ENCODE assay signal across 15 cellular contexts in genomic region chr11:117663826-117664225, GRCh38.
DNase-seq lines count a peak whose midpoint lies in the region.
"Had no signal": no experiment of that assay in that cellular context is flagged by ENCODE, and none has a peak within 500 bp of the region (broad histone marks: within the 10 kb centered on the region; RNA-seq: fewer than 3 reads in every experiment).

No MANE protein-coding gene starts in this region.

- no peak overlapping the region for H3K4me3 Mint-ChIP-seq in activated T-cell treated with anti-CD3 and anti-CD28 coated beads, Interleukin-2, amount 50 U/mL, for 24 hours
- H3K4me3 Mint-ChIP-seq: activated naive CD8-positive, alpha-beta T cell had no signal

- H3K36me3 Mint-ChIP-seq in activated T-cell treated with anti-CD3 and anti-CD28 coated beads, Interleukin-2, amount 50 U/mL, for 24 hours (ENCODE audit: low read depth): no peaks in the 10 kb centered on the region
- H3K36me3 Mint-ChIP-seq: activated naive CD8-positive, alpha-beta T cell had no signal

- H3K9me3 Mint-ChIP-seq in activated T-cell treated with anti-CD3 and anti-CD28 coated beads, Interleukin-2, amount 50 U/mL, for 24 hours: no peaks in the 10 kb centered on the region

- DNase-seq in C1 segment of cervical spinal cord (lab: John Stamatoyannopoulos, UW) (peak in 8 of 14 donors; percentile 51 to 66 (median 59)), NCI-H2227 treated with DMSO at 0.1 percent for 48 hours (lab: John Stamatoyannopoulos, UW) (peak; percentile 16), globus pallidus (ENCODE audit: low spot score) (peak; percentile 77), occipital lobe (lab: John Stamatoyannopoulos, UW) (peak; percentile 65), cortex of kidney (lab: John Stamatoyannopoulos, UW) (no peak), DMS53 treated with DMSO at 0.1 percent for 48 hours (lab: John Stamatoyannopoulos, UW; ENCODE audit: unreplicated experiment) (no peak)
- DNase-seq in activated T-cell treated with anti-CD3 and anti-CD28 coated beads, Interleukin-2, amount 50 U/mL, for 24 hours: no peak
- DNase-seq in stimulated activated CD8-positive, alpha-beta memory T cell treated with anti-CD3 and anti-CD28 coated beads, Interleukin-4, amount 100 ng/mL, for 48 hours: no peak
- DNase-seq: activated CD4-positive, CD25-positive, alpha-beta regulatory T cell; cerebellar nuclear complex; erythroblast; GOT3; stimulated activated naive CD8-positive, alpha-beta T cell treated with anti-CD3 and anti-CD28 coated beads, Interleukin-15, Interleukin-2, amounts not matched to agents 100 U/mL and 50 U/mL, for 24 hours; SW 1271 had no signal

- H3K4me1 Mint-ChIP-seq in activated T-cell treated with anti-CD3 and anti-CD28 coated beads, Interleukin-2, amount 50 U/mL, for 24 hours (ENCODE audit: low read depth): no peaks in the 10 kb centered on the region

- H3K27me3 Mint-ChIP-seq in activated T-cell treated with anti-CD3 and anti-CD28 coated beads, Interleukin-2, amount 50 U/mL, for 24 hours: no peaks in the 10 kb centered on the region
- H3K27me3 Mint-ChIP-seq: activated naive CD8-positive, alpha-beta T cell had no signal

- H3K27ac Mint-ChIP-seq in activated T-cell treated with anti-CD3 and anti-CD28 coated beads, Interleukin-2, amount 50 U/mL, for 24 hours: no peak overlapping the region
- H3K27ac Mint-ChIP-seq: activated naive CD8-positive, alpha-beta T cell had no signal

Comparison
In these comparisons a context has a peak if more than half of its experiments do, and no peak if none do; other contexts are left out.
1. DNase-seq: peak in C1 segment of cervical spinal cord (8 of 14), NCI-H2227 treated with DMSO at 0.1 percent for 48 hours (single experiment), globus pallidus (single experiment) and occipital lobe (single experiment); none in cortex of kidney (single experiment), activated T-cell treated with anti-CD3 and anti-CD28 coated beads, Interleukin-2, amount 50 U/mL, for 24 hours (single experiment), DMS53 treated with DMSO at 0.1 percent for 48 hours (single experiment) and stimulated activated CD8-positive, alpha-beta memory T cell treated with anti-CD3 and anti-CD28 coated beads, Interleukin-4, amount 100 ng/mL, for 48 hours (single experiment).